ENCODE assay signal across 12 cellular contexts in the genomic region with DNA sequence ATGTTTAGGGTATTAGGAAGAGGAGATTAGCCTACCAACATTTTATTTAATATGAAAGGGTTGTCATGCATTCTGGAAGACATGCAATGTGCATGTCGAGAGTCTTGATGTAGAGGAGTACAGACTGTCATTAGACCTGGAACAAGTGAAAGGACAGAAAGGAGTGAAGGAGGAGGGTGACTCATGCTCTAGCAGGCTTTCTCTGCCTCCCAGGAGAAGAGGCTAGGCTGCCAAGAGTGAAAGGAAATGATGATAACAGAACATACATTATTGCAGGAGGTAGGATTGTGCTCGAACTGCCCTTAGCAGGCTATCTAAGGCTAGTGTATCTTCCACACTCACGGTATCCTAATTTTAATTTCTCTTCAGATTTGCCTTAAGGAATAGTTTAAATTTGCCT.
DNase-seq lines count a peak whose midpoint lies in the region; ATAC-seq and TF ChIP-seq lines count a peak whose summit lies in the region.
"Had no signal": no experiment of that assay in that cellular context is flagged by ENCODE, and none has a peak within 500 bp of the region (broad histone marks: within the 10 kb centered on the region; RNA-seq: fewer than 3 reads in every experiment).

No MANE protein-coding gene starts in this region.

- CTCF ChIA-PET in HEK293 (lab: Yijun Ruan, JAX), result no interaction called here
- CTCF ChIA-PET in activated CD4-positive, alpha-beta memory T cell treated with anti-CD3 and anti-CD28 coated beads, Interleukin-2, amount 10 ng/mL, durations not matched to agents 7 days and 5 days (lab: Charles Lee), result no interaction called here

- H4K20me1 ChIP-seq in BLaER1 treated with 17β-estradiol and CSF1 and Interleukin-3, amounts not matched to agents 10 nM and 100 nM, result peaks cover 0 to 39% (median 0%) of the 10 kb centered on the region in 11 experiments; a peak in 3 of 22 replicates

- DNase-seq in adipocyte (ENCODE audit: low read depth) (peak; percentile 62), kidney glomerular epithelial cell (lab: John Stamatoyannopoulos, UW) (peak; percentile 48), NCI-H1694 (lab: John Stamatoyannopoulos, UW) (no peak)
- DNase-seq in activated CD4-positive, alpha-beta memory T cell treated with anti-CD3 and anti-CD28 coated beads, Interleukin-2, amount 10 ng/mL, durations not matched to agents 7 days and 5 days, result no peak
- no peak for DNase-seq in effector memory CD8-positive, alpha-beta T cell
- DNase-seq: activated CD4-positive, alpha-beta memory T cell treated with anti-CD3 and anti-CD28 coated beads for 36 hours; stimulated activated CD4-positive, alpha-beta T cell treated with anti-CD3 and anti-CD28 coated beads, Interleukin-12 subunit alpha, Interleukin-12 subunit beta, amount 100 ng/mL, for 4 hours; upper lobe of left lung had no signal

- no peaks in the 10 kb centered on the region for H3K27me3 ChIP-seq in BLaER1 treated with 17β-estradiol and CSF1 and Interleukin-3, amounts not matched to agents 10 nM and 100 nM
- no peaks in the 10 kb centered on the region for H3K27me3 ChIP-seq in adipocyte (replicated peaks; ENCODE audit: control insufficient read depth, insufficient read depth, low read length)
- H3K27me3 ChIP-seq: dorsolateral prefrontal cortex, upper lobe of left lung had no signal

- H3K27me3 Mint-ChIP-seq in activated CD4-positive, alpha-beta memory T cell treated with anti-CD3 and anti-CD28 coated beads, Interleukin-2, amount 10 ng/mL, durations not matched to agents 7 days and 5 days, result no peaks in the 10 kb centered on the region
- H3K27me3 Mint-ChIP-seq in effector memory CD8-positive, alpha-beta T cell, result no peaks in the 10 kb centered on the region
- H3K27me3 Mint-ChIP-seq: activated CD4-positive, alpha-beta memory T cell treated with anti-CD3 and anti-CD28 coated beads for 36 hours had no signal

- TF ChIP-seq CTCF in HEK293 (tag by site-specific recombination; IDR thresholded peaks at IDR 0.05), result no peak

- H3K4me3 ChIP-seq in BLaER1 treated with 17β-estradiol and CSF1 and Interleukin-3, amounts not matched to agents 10 nM and 100 nM, result peak overlapping the region in 2 of 10 experiments; percentile 60; a peak in 4 of 20 replicates
- no peak overlapping the region for H3K4me3 ChIP-seq in HEK293 (ENCODE audit: low read depth, low read length)
- H3K4me3 ChIP-seq in adipocyte (ENCODE audit: low read length), result no peak overlapping the region
- H3K4me3 ChIP-seq: dorsolateral prefrontal cortex, upper lobe of left lung had no signal

- peak overlapping the region in 2 of 11 experiments; percentile 72 to 76; a peak in 4 of 22 replicates for H3K9ac ChIP-seq in BLaER1 treated with 17β-estradiol and CSF1 and Interleukin-3, amounts not matched to agents 10 nM and 100 nM
- no peak overlapping the region for H3K9ac ChIP-seq in adipocyte (ENCODE audit: low read length)

- no peaks in the 10 kb centered on the region for H3K9me3 ChIP-seq in BLaER1 treated with 17β-estradiol and CSF1 and Interleukin-3, amounts not matched to agents 10 nM and 100 nM (replicated peaks in 1 of 11)
- no peaks in the 10 kb centered on the region for H3K9me3 ChIP-seq in HEK293 (ENCODE audit: control insufficient read depth, insufficient read depth, low read depth, low read length)
- H3K9me3 ChIP-seq in adipocyte (ENCODE audit: control insufficient read depth, low read length), result no peaks in the 10 kb centered on the region
- H3K9me3 ChIP-seq: upper lobe of left lung had no signal

- H3K4me1 ChIP-seq in BLaER1 treated with 17β-estradiol and CSF1 and Interleukin-3, amounts not matched to agents 10 nM and 100 nM, result peaks cover 45 to 84% (median 73%) of the 10 kb centered on the region in 10 experiments
- H3K4me1 ChIP-seq in HEK293 (ENCODE audit: control insufficient read depth, insufficient read depth, low read length) (peaks cover 18% of the 10 kb centered on the region), adipocyte (ENCODE audit: control insufficient read depth, insufficient read depth, low read length) (peaks cover 6% of the 10 kb centered on the region)
- H3K4me1 ChIP-seq: upper lobe of left lung had no signal

- peaks cover 17% of the 10 kb centered on the region for H3K36me3 Mint-ChIP-seq in activated CD4-positive, alpha-beta memory T cell treated with anti-CD3 and anti-CD28 coated beads, Interleukin-2, amount 10 ng/mL, durations not matched to agents 7 days and 5 days (ENCODE audit: low read depth)
- H3K36me3 Mint-ChIP-seq in effector memory CD8-positive, alpha-beta T cell (ENCODE audit: insufficient read depth), result peaks cover 11% of the 10 kb centered on the region

- peaks cover 0 to 41% (median 11%) of the 10 kb centered on the region in 11 experiments; a peak in 14 of 22 replicates for H3K36me3 ChIP-seq in BLaER1 treated with 17β-estradiol and CSF1 and Interleukin-3, amounts not matched to agents 10 nM and 100 nM
- H3K36me3 ChIP-seq in HEK293 (ENCODE audit: control insufficient read depth in 2 of 2, insufficient read depth in 1 of 2, low read length in 2 of 2), result no peaks in the 10 kb centered on the region
- H3K36me3 ChIP-seq in adipocyte (ENCODE audit: control insufficient read depth, insufficient read depth, low read length, severe bottlenecking), result peaks cover 3% of the 10 kb centered on the region

- POLR2A ChIA-PET in HEK293 (lab: Yijun Ruan, JAX), result no interaction called here
- POLR2A ChIA-PET in activated CD4-positive, alpha-beta memory T cell treated with anti-CD3 and anti-CD28 coated beads, Interleukin-2, amount 10 ng/mL, durations not matched to agents 7 days and 5 days (lab: Charles Lee), result no interaction called here

- H3K4me2 ChIP-seq in BLaER1 treated with 17β-estradiol and CSF1 and Interleukin-3, amounts not matched to agents 10 nM and 100 nM, result peak overlapping the region in 10 of 11 experiments; percentile 15 to 94 (median 83); a peak in 17 of 22 replicates

- no peak overlapping the region for H3K27ac Mint-ChIP-seq in activated CD4-positive, alpha-beta memory T cell treated with anti-CD3 and anti-CD28 coated beads, Interleukin-2, amount 10 ng/mL, durations not matched to agents 7 days and 5 days
- peak overlapping the region in 1 of 2 donors; percentile 85 for H3K27ac Mint-ChIP-seq in effector memory CD8-positive, alpha-beta T cell
- H3K27ac Mint-ChIP-seq: activated CD4-positive, alpha-beta memory T cell treated with anti-CD3 and anti-CD28 coated beads for 36 hours had no signal

- no peaks in the 10 kb centered on the region for H3K9me3 Mint-ChIP-seq in activated CD4-positive, alpha-beta memory T cell treated with anti-CD3 and anti-CD28 coated beads, Interleukin-2, amount 10 ng/mL, durations not matched to agents 7 days and 5 days
- no peaks in the 10 kb centered on the region for H3K9me3 Mint-ChIP-seq in effector memory CD8-positive, alpha-beta T cell
- H3K9me3 Mint-ChIP-seq: activated CD4-positive, alpha-beta memory T cell treated with anti-CD3 and anti-CD28 coated beads for 36 hours had no signal

- H3K4me1 Mint-ChIP-seq in activated CD4-positive, alpha-beta memory T cell treated with anti-CD3 and anti-CD28 coated beads, Interleukin-2, amount 10 ng/mL, durations not matched to agents 7 days and 5 days, result peaks cover 33% of the 10 kb centered on the region
- peaks cover 42 to 64% of the 10 kb centered on the region in 2 donors for H3K4me1 Mint-ChIP-seq in effector memory CD8-positive, alpha-beta T cell (ENCODE audit: low read depth in 2 of 2)

- H3K4me3 Mint-ChIP-seq in activated CD4-positive, alpha-beta memory T cell treated with anti-CD3 and anti-CD28 coated beads, Interleukin-2, amount 10 ng/mL, durations not matched to agents 7 days and 5 days, result no peak overlapping the region
- peak overlapping the region in 1 of 2 donors; percentile 54 for H3K4me3 Mint-ChIP-seq in effector memory CD8-positive, alpha-beta T cell
- H3K4me3 Mint-ChIP-seq: activated CD4-positive, alpha-beta memory T cell treated with anti-CD3 and anti-CD28 coated beads for 36 hours had no signal

- peak overlapping the region in 5 of 11 experiments; percentile 49 to 79 (median 67); a peak in 5 of 22 replicates for H3K27ac ChIP-seq in BLaER1 treated with 17β-estradiol and CSF1 and Interleukin-3, amounts not matched to agents 10 nM and 100 nM
- H3K27ac ChIP-seq in HEK293 (ENCODE audit: extremely low read depth, low read depth, low read length), result no peak overlapping the region
- H3K27ac ChIP-seq: dorsolateral prefrontal cortex, upper lobe of left lung had no signal

- no peak for ATAC-seq in effector memory CD8-positive, alpha-beta T cell (replicated peaks)
- no peak for ATAC-seq in HG02852 (IDR thresholded peaks at IDR 0.05; ENCODE audit: unreplicated experiment)

TF ChIP-seq in HEK293, 187 proteins besides CTCF, POLR2A, EP300 and RAD21 (continues in another document):
- no peak for TF ChIP-seq ZNF549 (tag by site-specific recombination; IDR thresholded peaks at IDR 0.05)
- no peak for TF ChIP-seq ZNF394 (tag by site-specific recombination; IDR thresholded peaks at IDR 0.05; ENCODE audit: borderline replicate concordance)
- TF ChIP-seq WT1 (tag by site-specific recombination; IDR thresholded peaks at IDR 0.05), result no peak; the same call in 1 of the 2 replicates
- peak; percentile 92 for TF ChIP-seq PRDM1 (tag by site-specific recombination; IDR thresholded peaks at IDR 0.05)
- TF ChIP-seq ZBTB17 (tag by site-specific recombination; IDR thresholded peaks at IDR 0.05), result peak; percentile 70
- no peak for TF ChIP-seq KLF8 (tag by site-specific recombination; IDR thresholded peaks at IDR 0.05)
- no peak for TF ChIP-seq SP3 (tag by site-specific recombination; IDR thresholded peaks at IDR 0.05)
- TF ChIP-seq ZNF24 (tag by site-specific recombination; IDR thresholded peaks at IDR 0.05), result peak; percentile 57; the same call in 1 of the 2 replicates
- no peak for TF ChIP-seq ZBTB20 (tag by site-specific recombination; IDR thresholded peaks at IDR 0.05)
- TF ChIP-seq, protein P1, sequence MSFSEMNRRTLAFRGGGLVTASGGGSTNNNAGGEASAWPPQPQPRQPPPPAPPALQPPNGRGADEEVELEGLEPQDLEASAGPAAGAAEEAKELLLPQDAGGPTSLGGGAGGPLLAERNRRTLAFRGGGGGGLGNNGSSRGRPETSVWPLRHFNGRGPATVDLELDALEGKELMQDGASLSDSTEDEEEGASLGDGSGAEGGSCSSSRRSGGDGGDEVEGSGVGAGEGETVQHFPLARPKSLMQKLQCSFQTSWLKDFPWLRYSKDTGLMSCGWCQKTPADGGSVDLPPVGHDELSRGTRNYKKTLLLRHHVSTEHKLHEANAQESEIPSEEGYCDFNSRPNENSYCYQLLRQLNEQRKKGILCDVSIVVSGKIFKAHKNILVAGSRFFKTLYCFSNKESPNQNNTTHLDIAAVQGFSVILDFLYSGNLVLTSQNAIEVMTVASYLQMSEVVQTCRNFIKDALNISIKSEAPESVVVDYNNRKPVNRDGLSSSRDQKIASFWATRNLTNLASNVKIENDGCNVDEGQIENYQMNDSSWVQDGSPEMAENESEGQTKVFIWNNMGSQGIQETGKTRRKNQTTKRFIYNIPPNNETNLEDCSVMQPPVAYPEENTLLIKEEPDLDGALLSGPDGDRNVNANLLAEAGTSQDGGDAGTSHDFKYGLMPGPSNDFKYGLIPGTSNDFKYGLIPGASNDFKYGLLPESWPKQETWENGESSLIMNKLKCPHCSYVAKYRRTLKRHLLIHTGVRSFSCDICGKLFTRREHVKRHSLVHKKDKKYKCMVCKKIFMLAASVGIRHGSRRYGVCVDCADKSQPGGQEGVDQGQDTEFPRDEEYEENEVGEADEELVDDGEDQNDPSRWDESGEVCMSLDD (tag by site-specific recombination; IDR thresholded peaks at IDR 0.05), result no peak

Comparison
In these comparisons a context has a peak if more than half of its experiments do, and no peak if none do; other contexts are left out.
1. DNase-seq: peak in adipocyte (single experiment) and kidney glomerular epithelial cell (single experiment); none in NCI-H1694 (single experiment), activated CD4-positive, alpha-beta memory T cell treated with anti-CD3 and anti-CD28 coated beads, Interleukin-2, amount 10 ng/mL, durations not matched to agents 7 days and 5 days (single experiment) and effector memory CD8-positive, alpha-beta T cell (0 of 3).